ENCODE assay signal across 1 cellular context in genomic region chr4:38076153-38076669, GRCh38.
TF ChIP-seq lines count a peak whose summit lies in the region.

No MANE protein-coding gene starts in this region.

TF ChIP-seq in GM12878, 131 proteins besides CTCF, POLR2A, EP300 and RAD21 (continued from another document and continues in another):
- TF ChIP-seq CUX1 (IDR thresholded peaks at IDR 0.05; ENCODE audit: insufficient replicate concordance, low read depth, low read length) (peak; percentile 39), JUND (IDR thresholded peaks at IDR 0.05; ENCODE audit: low read depth, low read length) (no peak), CHD1 (IDR thresholded peaks at IDR 0.05; ENCODE audit: low read depth, low read length) (no peak), RFX5 (IDR thresholded peaks at IDR 0.05; ENCODE audit: low read depth, low read length) (no peak), BCLAF1 (IDR thresholded peaks at IDR 0.05) (no peak), FOXM1 (IDR thresholded peaks at IDR 0.05; ENCODE audit: low read depth, low read length) (peak; percentile 72; the same call in 1 of the 2 replicates), EED (IDR thresholded peaks at IDR 0.05; ENCODE audit: low read depth) (peak; percentile 85), USF2 (IDR thresholded peaks at IDR 0.05; ENCODE audit: borderline replicate concordance, low read depth, low read length) (no peak), E4F1 (IDR thresholded peaks at IDR 0.05; ENCODE audit: borderline replicate concordance, partially characterized antibody) (no peak), PML (IDR thresholded peaks at IDR 0.05; ENCODE audit: low read length) (no peak), BCL3 (IDR thresholded peaks at IDR 0.05; ENCODE audit: borderline replicate concordance, insufficient read depth, low read depth, low read length, poor library complexity, severe bottlenecking) (peak; percentile 94), GABPA (IDR thresholded peaks at IDR 0.05; ENCODE audit: low read depth) (no peak), IKZF1 (conservative IDR thresholded peaks at IDR 0.05) (peak; percentile 34; the same call in 1 of the 2 replicates), ELK1 (IDR thresholded peaks at IDR 0.05; ENCODE audit: low read depth, low read length) (no peak), HSF1 (IDR thresholded peaks at IDR 0.05; ENCODE audit: low read depth, low read length) (no peak), USF1 (IDR thresholded peaks at IDR 0.05; ENCODE audit: borderline replicate concordance, extremely low read length, insufficient read depth, low read depth, low read length) (no peak), NR2C2 (IDR thresholded peaks at IDR 0.05; ENCODE audit: borderline replicate concordance, control insufficient read depth, insufficient read length, low read depth) (no peak), KDM1A (IDR thresholded peaks at IDR 0.05; ENCODE audit: borderline replicate concordance) (no peak), TCF7 (IDR thresholded peaks at IDR 0.05; ENCODE audit: borderline replicate concordance) (no peak; the same call in 1 of the 2 replicates), NKRF (conservative IDR thresholded peaks at IDR 0.05) (no peak), SRF (IDR thresholded peaks at IDR 0.05; ENCODE audit: low read depth in 2 of 2, low read length in 2 of 2) (no peak), KLF5 (IDR thresholded peaks at IDR 0.05; ENCODE audit: partially characterized antibody) (no peak), MYC (IDR thresholded peaks at IDR 0.05; ENCODE audit: insufficient read depth, insufficient read length, insufficient replicate concordance, low read length, severe bottlenecking) (no peak), RCOR1 (conservative IDR thresholded peaks at IDR 0.05; ENCODE audit: low read depth, low read length) (0 out of 2 replicates have a peak, but pooled peaks have one; percentile 67), PKNOX1 (IDR thresholded peaks at IDR 0.05) (no peak), MTA3 (IDR thresholded peaks at IDR 0.05; ENCODE audit: borderline replicate concordance, low read length) (no peak; the same call in 1 of the 2 replicates), ZNF24 (IDR thresholded peaks at IDR 0.05) (0 out of 2 replicates have a peak, but pooled peaks have one; percentile 5), RBBP5 (conservative IDR thresholded peaks at IDR 0.05) (no peak), PAX8 (IDR thresholded peaks at IDR 0.05) (no peak), SIN3A (IDR thresholded peaks at IDR 0.05; ENCODE audit: low read depth, low read length) (no peak), BRCA1 (IDR thresholded peaks at IDR 0.05; ENCODE audit: low read depth, low read length) (no peak), MTA2 (IDR thresholded peaks at IDR 0.05; ENCODE audit: low read depth) (peak; percentile 19; the same call in 1 of the 2 replicates), ETV6 (conservative IDR thresholded peaks at IDR 0.05 in 1 of 2, IDR thresholded peaks at IDR 0.05 in 1 of 2; ENCODE audit: borderline replicate concordance in 1 of 2, low read depth in 1 of 2) (peak in 1 of 2 experiments; percentile 66; a peak in 2 of 4 replicates), SUPT20H (IDR thresholded peaks at IDR 0.05; ENCODE audit: borderline replicate concordance, control insufficient read depth, low read depth, low read length) (no peak), SIX5 (IDR thresholded peaks at IDR 0.05; ENCODE audit: low read depth, low read length, severe bottlenecking) (no peak), HCFC1 (IDR thresholded peaks at IDR 0.05; ENCODE audit: low read length) (no peak), MXI1 (IDR thresholded peaks at IDR 0.05; ENCODE audit: low read depth, low read length) (no peak), CREB1 (IDR thresholded peaks at IDR 0.05; ENCODE audit: low read depth) (no peak), ESRRA (IDR thresholded peaks at IDR 0.05; ENCODE audit: low read length) (no peak), FOXK2 (IDR thresholded peaks at IDR 0.05) (no peak)
